10 cellular contexts compared by ENCODE assay signal in genomic region chr7:30596721-30597120, GRCh38. TPM values are rescaled to one million over a fixed set of nuclear protein-coding genes. Genes with fewer than 3 reads are reported as not detected.
DNase-seq lines count a peak whose midpoint lies in the region; ATAC-seq, FAIRE-seq and TF ChIP-seq lines count a peak whose summit lies in the region.
"Had no signal": no experiment of that assay in that cellular context is flagged by ENCODE, and none has a peak within 500 bp of the region (broad histone marks: within the 10 kb centered on the region; RNA-seq: fewer than 3 reads in every experiment).

No MANE protein-coding gene starts in this region.

- TF ChIP-seq CTCF in AG10803 (conservative IDR thresholded peaks at IDR 0.05; ENCODE audit: low read length), result no peak
- no peak for TF ChIP-seq CTCF in HFFc6 (IDR thresholded peaks at IDR 0.05)
- no peak for TF ChIP-seq CTCF in astrocyte (IDR thresholded peaks at IDR 0.05; ENCODE audit: insufficient read depth, low read depth, low read length)
- no peak for TF ChIP-seq CTCF in lower lobe of right lung (IDR thresholded peaks at IDR 0.05)
- TF ChIP-seq CTCF in thyroid gland (IDR thresholded peaks at IDR 0.05), result no peak

- ATAC-seq in lower lobe of right lung, result no peak
- ATAC-seq: left colon had no signal

- 82 to 93% methylated on average over 3 of the region's 3 CpGs for WGBS in thyroid gland, 2 donors

- FAIRE-seq in astrocyte (lab: Jason Lieb, UNC), result no peak

- intact Hi-C loops in lower lobe of right lung (cut with DNase I) (no loop called here), thyroid gland (cut with DNase I) (no loop called here)

- H3K9me3 ChIP-seq in astrocyte (ENCODE audit: insufficient read depth, low read depth, low read length) (no peaks in the 10 kb centered on the region), lower lobe of right lung (no peaks in the 10 kb centered on the region), thyroid gland (no peaks in the 10 kb centered on the region)

- H2AFZ ChIP-seq in astrocyte (ENCODE audit: low read depth, low read length), result no peak overlapping the region

- H3K4me1 Mint-ChIP-seq in HFFc6 (ENCODE audit: low read depth) (peaks cover 50% of the 10 kb centered on the region), astrocyte (ENCODE audit: low read depth, unreplicated experiment) (peaks cover 8% of the 10 kb centered on the region)

- peak overlapping the region; percentile 100 for H3K4me3 Mint-ChIP-seq in HFFc6
- peak overlapping the region; percentile 97 for H3K4me3 Mint-ChIP-seq in astrocyte (ENCODE audit: unreplicated experiment)

- H3K9me3 Mint-ChIP-seq in HFFc6 (no peaks in the 10 kb centered on the region), astrocyte (ENCODE audit: unreplicated experiment) (no peaks in the 10 kb centered on the region)

- H3K36me3 Mint-ChIP-seq in HFFc6 (ENCODE audit: low read depth) (peaks cover 58% of the 10 kb centered on the region), astrocyte (ENCODE audit: low read depth, unreplicated experiment) (peaks cover 31% of the 10 kb centered on the region)

- no peak for TF ChIP-seq POLR2A in thyroid gland (IDR thresholded peaks at IDR 0.05)

- H3K27ac ChIP-seq in astrocyte (ENCODE audit: low read depth, low read length) (peak overlapping the region; percentile 94), lower lobe of right lung (no peak overlapping the region), thyroid gland (no peak overlapping the region)

- H3K27me3 Mint-ChIP-seq in HFFc6 (ENCODE audit: insufficient read depth), result peaks cover 4% of the 10 kb centered on the region
- H3K27me3 Mint-ChIP-seq in astrocyte (ENCODE audit: low read depth, unreplicated experiment), result no peaks in the 10 kb centered on the region

- peak overlapping the region; percentile 96 for H3K4me2 ChIP-seq in astrocyte (ENCODE audit: low read length)

- peaks cover 96% of the 10 kb centered on the region for H3K79me2 ChIP-seq in astrocyte (ENCODE audit: insufficient read depth, low read length)

- peak overlapping the region; percentile 96 for H3K9ac ChIP-seq in astrocyte (ENCODE audit: low read length)

- peak; percentile 24 for DNase-seq in AG10803 (ENCODE audit: low read depth)
- no peak for DNase-seq in HFFc6
- DNase-seq in astrocyte (ENCODE audit: low read depth), result no peak
- DNase-seq in lower lobe of right lung, result no peak
- DNase-seq in NCI-H2029 (lab: John Stamatoyannopoulos, UW), result no peak
- DNase-seq in hippocampal formation (lab: John Stamatoyannopoulos, UW), result no peak
- DNase-seq in activated CD4-positive, alpha-beta T cell treated with anti-CD3 and anti-CD28 coated beads, Interleukin-2, amount 50 U/mL, for 48 hours, result no peak
- no peak for DNase-seq in thyroid gland
- DNase-seq: activated CD4-positive, CD25-positive, alpha-beta regulatory T cell treated with anti-CD3 and anti-CD28 coated beads, Interleukin-2, amount 50 U/mL, for 72 hours had no signal

- peaks cover 14% of the 10 kb centered on the region for H3K4me1 ChIP-seq in astrocyte (ENCODE audit: insufficient read depth, low read length)
- peaks cover 32% of the 10 kb centered on the region for H3K4me1 ChIP-seq in lower lobe of right lung
- peaks cover 15 to 18% of the 10 kb centered on the region in 2 donors for H3K4me1 ChIP-seq in thyroid gland

- peak overlapping the region; percentile 99 for H3K27ac Mint-ChIP-seq in HFFc6
- H3K27ac Mint-ChIP-seq in astrocyte (ENCODE audit: unreplicated experiment), result peak overlapping the region; percentile 98

- H3K4me3 ChIP-seq in AG10803 (ENCODE audit: low read length) (peak overlapping the region; percentile 100), astrocyte (ENCODE audit: insufficient read depth, low read depth, low read length) (peak overlapping the region; percentile 82), lower lobe of right lung (peak overlapping the region; percentile 96), thyroid gland (replicated peaks in 1 of 3) (no peak overlapping the region)

- peaks cover 28% of the 10 kb centered on the region for H4K20me1 ChIP-seq in astrocyte (ENCODE audit: insufficient read depth, low read length)

- H3K36me3 ChIP-seq in astrocyte (ENCODE audit: insufficient read depth, low read length), result peaks cover 26% of the 10 kb centered on the region
- H3K36me3 ChIP-seq in lower lobe of right lung, result peaks cover 34% of the 10 kb centered on the region
- peaks cover 19 to 23% of the 10 kb centered on the region in 2 donors for H3K36me3 ChIP-seq in thyroid gland

- no peaks in the 10 kb centered on the region for H3K27me3 ChIP-seq in astrocyte (ENCODE audit: insufficient read depth, low read length)
- no peaks in the 10 kb centered on the region for H3K27me3 ChIP-seq in lower lobe of right lung (ENCODE audit: low read depth)
- H3K27me3 ChIP-seq in thyroid gland, result no peaks in the 10 kb centered on the region

RNA-seq across cellular contexts. Expression of gene GARS1, which starts 2.0 kb away (rescaled TPM):
- total RNA-seq in HFFc6 (2021; fragmentation: NEBNext Ultra II Directional; extraction: Animal tissue kit (Norgen Biotek cat#: 25700)), result 100 to 1,000 TPM; 258 to 330 (median 271) TPM
- 517 and 564 TPM in 2 replicates for total RNA-seq in astrocyte
- 67.7 TPM for total RNA-seq in lower lobe of right lung
- total RNA-seq in thyroid gland, result 10 to 100 TPM; 59.7 to 79.2 (median 72.9) TPM

Comparison
In these comparisons a context has a peak if more than half of its experiments do, and no peak if none do; other contexts are left out.
1. H3K4me3 ChIP-seq: peak in AG10803 (single experiment), astrocyte (single experiment) and lower lobe of right lung (single experiment); none in thyroid gland (0 of 3).